ENCODE assay signal across 8 cellular contexts in the genomic region with DNA sequence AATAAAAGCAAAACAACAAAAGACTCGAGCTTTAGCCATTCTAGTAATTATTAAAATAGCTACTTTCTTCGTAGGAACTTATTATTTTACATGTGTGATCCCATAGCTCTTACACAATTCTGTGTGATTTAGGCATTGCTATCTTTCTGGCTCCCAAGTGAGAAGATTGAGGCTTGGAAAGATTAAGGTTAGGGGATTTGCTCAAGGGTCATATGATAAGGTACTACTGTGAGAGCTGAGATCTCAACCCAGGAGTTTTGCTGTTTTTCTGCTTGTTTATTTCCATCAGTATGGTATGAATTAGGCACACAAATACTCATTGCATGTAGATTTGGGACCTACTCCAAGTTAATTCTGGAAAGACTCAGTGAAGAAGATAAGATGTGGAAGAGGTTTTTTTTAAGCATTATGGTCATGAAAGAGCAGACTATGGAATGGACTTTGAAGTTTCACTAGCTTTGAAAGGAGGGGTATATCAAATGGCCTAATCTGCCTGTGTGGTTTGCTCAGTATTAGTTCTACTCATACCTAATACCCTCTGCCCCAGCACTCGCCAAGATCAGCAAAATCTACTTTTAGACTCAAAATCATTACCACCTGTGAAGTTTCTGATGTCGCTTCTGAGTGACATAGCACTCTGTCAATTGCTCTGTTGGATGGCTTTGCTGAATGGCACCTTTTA. TPM values are rescaled to one million over a fixed set of nuclear protein-coding genes. Genes with fewer than 3 reads are reported as not detected.
DNase-seq lines count a peak whose midpoint lies in the region; ATAC-seq and TF ChIP-seq lines count a peak whose summit lies in the region.

No MANE protein-coding gene starts in this region.

- TF ChIP-seq CTCF in CD8-positive, alpha-beta T cell (IDR thresholded peaks at IDR 0.05), result no peak
- TF ChIP-seq CTCF in cardiac muscle cell (IDR thresholded peaks at IDR 0.05; ENCODE audit: low read depth, low read length) (no peak), PC-3 (conservative IDR thresholded peaks at IDR 0.05; ENCODE audit: low read depth, low read length) (no peak)

- intact Hi-C loops in CD8-positive, alpha-beta T cell (cut with DNase I, micrococcal nuclease), result loop anchor here in 1 of 2 experiments (5.0 kb wide), 1 partner anchor 36 kb away; no protein-coding TSS in a partner anchor
- intact Hi-C loops in PC-3 (cut with micrococcal nuclease), result loop anchor here (1.0 kb wide), 1 partner anchor 8 kb away; no protein-coding TSS in a partner anchor

- H3K9me3 Mint-ChIP-seq in CD8-positive, alpha-beta T cell, result no peaks in the 10 kb centered on the region

- H3K79me2 ChIP-seq in PC-3 (ENCODE audit: low read length), result peaks cover 99% of the 10 kb centered on the region

- H3K9me3 ChIP-seq in CD8-positive, alpha-beta T cell (ENCODE audit: low read length), result no peaks in the 10 kb centered on the region
- H3K9me3 ChIP-seq in cardiac muscle cell (ENCODE audit: low read depth) (no peaks in the 10 kb centered on the region), PC-3 (ENCODE audit: low read length) (no peaks in the 10 kb centered on the region)

- H3K27me3 Mint-ChIP-seq in CD8-positive, alpha-beta T cell (ENCODE audit: low read depth), result no peaks in the 10 kb centered on the region

- H3K4me2 ChIP-seq in PC-3 (ENCODE audit: low read length), result no peak overlapping the region

- H3K4me3 Mint-ChIP-seq in CD8-positive, alpha-beta T cell, result peak overlapping the region; percentile 63

- no peak overlapping the region for H2AFZ ChIP-seq in PC-3 (ENCODE audit: low read length)

- peaks cover 84% of the 10 kb centered on the region for H3K4me1 Mint-ChIP-seq in CD8-positive, alpha-beta T cell (ENCODE audit: low read depth)

- peaks cover 75% of the 10 kb centered on the region for H4K20me1 ChIP-seq in PC-3 (ENCODE audit: low read length)

- no TSS peak for BruUV-seq in PC-3 (replicated peaks; lab: Mats Ljungman, UMichigan)

- peaks cover 89% of the 10 kb centered on the region for H3K4me1 ChIP-seq in CD8-positive, alpha-beta T cell (ENCODE audit: insufficient read depth, low read length)
- H3K4me1 ChIP-seq in cardiac muscle cell (ENCODE audit: low read depth) (peaks cover 78% of the 10 kb centered on the region), PC-3 (ENCODE audit: insufficient read depth, low read length) (peaks cover 12% of the 10 kb centered on the region; the same call in 1 of the 2 replicates)

- H3F3A ChIP-seq in PC-3 (ENCODE audit: low read length, unreplicated experiment), result no peaks in the 10 kb centered on the region

- DNase-seq in CD8-positive, alpha-beta T cell, result no peak
- DNase-seq in cardiac muscle cell (ENCODE audit: low read depth in 1 of 2, low spot score in 1 of 2) (peak in 1 of 2 donors; percentile 67), NCI-H774 (lab: John Stamatoyannopoulos, UW) (no peak), AG20443 (ENCODE audit: low spot score) (no peak), PC-3 (no peak), cerebellar cortex (ENCODE audit: low spot score) (no peak)

- no peak overlapping the region for H3K27ac ChIP-seq in CD8-positive, alpha-beta T cell (ENCODE audit: low read depth, low read length)
- H3K27ac ChIP-seq in cardiac muscle cell (peak overlapping the region; percentile 58), PC-3 (ENCODE audit: low read length) (no peak overlapping the region)

- no peaks in the 10 kb centered on the region for H3K36me3 ChIP-seq in CD8-positive, alpha-beta T cell (ENCODE audit: insufficient read depth, low read length)
- no peaks in the 10 kb centered on the region for H3K36me3 ChIP-seq in cardiac muscle cell
- H3K36me3 ChIP-seq in PC-3 (ENCODE audit: low read depth, low read length), result peaks cover 4% of the 10 kb centered on the region; the same call in 1 of the 2 replicates

- CTCF ChIA-PET in CD8-positive, alpha-beta T cell (lab: Charles Lee), result interaction anchor here (0.6 to 1.6 kb wide), 6 partner anchors 9 to 1915 kb away, joined by 3 to 8 read pairs (median 4); no protein-coding TSS in a partner anchor
- CTCF ChIA-PET in PC-3 (lab: Charles Lee), result interaction anchor here (0.6 kb wide), 1 partner anchor 160 kb away, joined by 3 read pairs; no protein-coding TSS in a partner anchor

- no peaks in the 10 kb centered on the region for H3K9me2 ChIP-seq in PC-3 (replicated peaks; ENCODE audit: low read length)

- H3K9ac ChIP-seq in PC-3 (ENCODE audit: low read length), result no peak overlapping the region

- no peaks in the 10 kb centered on the region for H3K27me3 ChIP-seq in CD8-positive, alpha-beta T cell (ENCODE audit: insufficient read depth, low read length)
- no peaks in the 10 kb centered on the region for H3K27me3 ChIP-seq in cardiac muscle cell
- H3K27me3 ChIP-seq in PC-3 (ENCODE audit: low read length), result no peaks in the 10 kb centered on the region

- peak overlapping the region; percentile 14 for H3K4me3 ChIP-seq in CD8-positive, alpha-beta T cell (ENCODE audit: low read depth, low read length)
- H3K4me3 ChIP-seq in cardiac muscle cell, result no peak overlapping the region
- H3K4me3 ChIP-seq in PC-3 (ENCODE audit: low read length), result no peak overlapping the region

- H3K36me3 Mint-ChIP-seq in CD8-positive, alpha-beta T cell, result peaks cover 23% of the 10 kb centered on the region

- H3K27ac Mint-ChIP-seq in CD8-positive, alpha-beta T cell, result peak overlapping the region; percentile 87

- no peak for ATAC-seq in CD8-positive, alpha-beta T cell
- peak; percentile 72 for ATAC-seq in GM21423 (IDR thresholded peaks at IDR 0.05; ENCODE audit: unreplicated experiment)
- peak; percentile 51 for ATAC-seq in HG03575 (IDR thresholded peaks at IDR 0.05; ENCODE audit: extremely low read depth, insufficient number of reproducible peaks, low FRiP score, unreplicated experiment)
- no peak for ATAC-seq in PC-3

- POLR2A ChIA-PET in CD8-positive, alpha-beta T cell (lab: Charles Lee), result interaction anchor here (0.7 to 1.4 kb wide), 8 partner anchors 12 to 1468 kb away, joined by 3 to 4 read pairs (median 4); a partner anchor contains a TSS
- POLR2A ChIA-PET in PC-3 (lab: Charles Lee; ENCODE audit: unreplicated experiment), result no interaction called here

RNA-seq across cellular contexts. Expression of a gene that starts 12.4 kb away (rescaled TPM):
- 100 to 1,000 TPM; 515 to 529 TPM for total RNA-seq in CD8-positive, alpha-beta T cell
- 72.7 and 75.1 TPM in 2 replicates for total RNA-seq in cardiac muscle cell
- polyA plus RNA-seq in cardiac muscle cell, result 18.1 and 21.2 TPM in 2 replicates
- 150 and 161 TPM in 2 replicates for total RNA-seq in PC-3 (2014; rRNA removed)

Comparison
In these comparisons a context has a peak if more than half of its experiments do, and no peak if none do; other contexts are left out.
1. ATAC-seq: peak in GM21423 (single experiment) and HG03575 (single experiment); none in CD8-positive, alpha-beta T cell (single experiment) and PC-3 (single experiment).